ENCODE assay signal across 10 cellular contexts in the genomic region with DNA sequence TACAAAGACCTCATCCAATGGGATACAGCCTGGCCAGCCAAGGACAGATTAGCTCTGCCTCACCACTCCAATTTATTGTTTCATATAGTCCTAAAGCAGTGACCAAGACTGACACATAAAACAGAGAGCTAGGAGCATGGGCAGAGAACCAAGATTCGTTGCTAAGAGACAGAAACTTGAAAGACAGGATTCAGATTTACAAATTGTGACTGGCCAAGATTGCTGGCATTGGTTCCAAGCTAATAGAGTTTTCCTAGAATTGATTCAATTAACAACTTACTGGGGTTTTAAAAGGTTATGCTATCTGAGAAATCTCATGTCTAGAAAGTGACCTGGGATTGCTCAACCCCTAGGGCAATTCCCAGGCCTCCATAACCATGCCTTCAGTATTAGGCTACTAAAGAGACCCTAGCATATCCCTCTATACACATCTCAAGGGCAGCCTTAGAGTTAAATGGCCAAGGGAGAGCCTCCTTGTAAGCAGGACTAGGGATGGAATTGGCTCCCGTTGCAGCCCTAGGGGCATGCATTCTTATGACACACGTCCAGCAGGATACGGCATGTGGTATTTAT.
DNase-seq lines count a peak whose midpoint lies in the region; ATAC-seq and TF ChIP-seq lines count a peak whose summit lies in the region.
"Had no signal": no experiment of that assay in that cellular context is flagged by ENCODE, and none has a peak within 500 bp of the region (broad histone marks: within the 10 kb centered on the region; RNA-seq: fewer than 3 reads in every experiment).

No MANE protein-coding gene starts in this region.

- DNase-seq in COLO829 (ENCODE audit: low spot score): peak; percentile 36
- peak; percentile 69 for DNase-seq in NCI-H1105 (lab: John Stamatoyannopoulos, UW)
- DNase-seq in mammary epithelial cell: peak; percentile 73
- DNase-seq in mucosa of descending colon: peak in 1 of 3 donors; percentile 75
- no peak for DNase-seq in osteoblast (ENCODE audit: insufficient read length, low spot score, missing footprints)
- DNase-seq in sigmoid colon: no peak
- DNase-seq in immature natural killer cell: no peak
- DNase-seq: NCI-H2107, T-cell had no signal

- TF ChIP-seq EP300 in sigmoid colon (IDR thresholded peaks at IDR 0.05): no peak

- H2AFZ ChIP-seq in mammary epithelial cell (ENCODE audit: low read depth, low read length): peak overlapping the region; percentile 46
- H2AFZ ChIP-seq in osteoblast (ENCODE audit: low read length): no peak overlapping the region

- H3K4me1 ChIP-seq in mammary epithelial cell (ENCODE audit: insufficient read depth, low read length): peaks cover 22% of the 10 kb centered on the region
- peaks cover 7% of the 10 kb centered on the region for H3K4me1 ChIP-seq in mucosa of descending colon (ENCODE audit: low read depth)
- H3K4me1 ChIP-seq in osteoblast (ENCODE audit: insufficient read depth, low read length): no peaks in the 10 kb centered on the region
- peaks cover 0 to 8% (median 0%) of the 10 kb centered on the region in 4 donors for H3K4me1 ChIP-seq in sigmoid colon

- no peaks in the 10 kb centered on the region for H3K4me1 Mint-ChIP-seq in immature natural killer cell

- TF ChIP-seq CTCF in mammary epithelial cell (conservative IDR thresholded peaks at IDR 0.05 in 1 of 2, IDR thresholded peaks at IDR 0.05 in 1 of 2; ENCODE audit: extremely low read depth in 1 of 2, insufficient read depth in 1 of 2, low read depth in 1 of 2, low read length in 2 of 2) (no peak), mucosa of descending colon (IDR thresholded peaks at IDR 0.05) (no peak), osteoblast (IDR thresholded peaks at IDR 0.05; ENCODE audit: extremely low read depth, low read depth, low read length) (no peak), sigmoid colon (IDR thresholded peaks at IDR 0.05) (no peak)

- H3K79me2 ChIP-seq in mammary epithelial cell (ENCODE audit: insufficient read depth, low read length) (no peaks in the 10 kb centered on the region), osteoblast (ENCODE audit: insufficient read depth, low read length) (no peaks in the 10 kb centered on the region)

- no peak overlapping the region for H3K27ac Mint-ChIP-seq in immature natural killer cell
- H3K27ac Mint-ChIP-seq: T-cell had no signal

- BruUV-seq in mammary epithelial cell (replicated peaks; lab: Mats Ljungman, UMichigan): no TSS peak

- intact Hi-C loops in mammary epithelial cell (cut with micrococcal nuclease): loop anchor here (5.0 kb wide), 1 partner anchor 85 kb away; no protein-coding TSS in a partner anchor
- intact Hi-C loops in mucosa of descending colon (cut with DNase I, micrococcal nuclease): no loop called here
- intact Hi-C loops in sigmoid colon (cut with DNase I): no loop called here

- no peak overlapping the region for H3K4me3 Mint-ChIP-seq in immature natural killer cell
- H3K4me3 Mint-ChIP-seq: T-cell had no signal

- H4K20me1 ChIP-seq in mammary epithelial cell (ENCODE audit: insufficient read depth, low read length) (no peaks in the 10 kb centered on the region), osteoblast (ENCODE audit: insufficient read depth, low read length) (no peaks in the 10 kb centered on the region)

- no peaks in the 10 kb centered on the region for H3K36me3 ChIP-seq in mammary epithelial cell (ENCODE audit: insufficient read depth, low read length)
- no peaks in the 10 kb centered on the region for H3K36me3 ChIP-seq in mucosa of descending colon (ENCODE audit: low read depth)
- no peaks in the 10 kb centered on the region for H3K36me3 ChIP-seq in osteoblast (ENCODE audit: insufficient read depth, low read length)
- no peaks in the 10 kb centered on the region for H3K36me3 ChIP-seq in sigmoid colon

- H3K4me3 ChIP-seq in mammary epithelial cell (replicated peaks in 1 of 3; ENCODE audit: insufficient read depth in 1 of 3, low read depth in 2 of 3, low read length in 3 of 3) (no peak overlapping the region), mucosa of descending colon (no peak overlapping the region), osteoblast (ENCODE audit: insufficient read depth, low read length) (no peak overlapping the region), sigmoid colon (no peak overlapping the region)

- H3K9me3 ChIP-seq in mammary epithelial cell (replicated peaks; ENCODE audit: insufficient read depth, low read length) (no peaks in the 10 kb centered on the region), mucosa of descending colon (no peaks in the 10 kb centered on the region), osteoblast (ENCODE audit: low read depth, low read length) (no peaks in the 10 kb centered on the region), sigmoid colon (no peaks in the 10 kb centered on the region)

- TF ChIP-seq POLR2A in sigmoid colon (IDR thresholded peaks at IDR 0.05): no peak

- H3K27ac ChIP-seq in mammary epithelial cell (ENCODE audit: insufficient read depth, low read depth, low read length) (no peak overlapping the region), osteoblast (ENCODE audit: low read depth, low read length) (no peak overlapping the region), sigmoid colon (no peak overlapping the region)

- in situ Hi-C loops in mammary epithelial cell (cut with MboI; ENCODE audit: low sequenced_read_pairs in 2 of 2): no loop called here

- peaks cover 0 to 3% (median 0%) of the 10 kb centered on the region in 3 donors for H3K27me3 Mint-ChIP-seq in immature natural killer cell (ENCODE audit: low read depth in 3 of 3)
- H3K27me3 Mint-ChIP-seq: T-cell had no signal

- peak; percentile 89 for ATAC-seq in mucosa of descending colon
- ATAC-seq in HG03159 (IDR thresholded peaks at IDR 0.05; ENCODE audit: unreplicated experiment): no peak
- ATAC-seq: T-cell had no signal

- H3K36me3 Mint-ChIP-seq in immature natural killer cell: no peaks in the 10 kb centered on the region
- H3K36me3 Mint-ChIP-seq: T-cell had no signal

- 0% methylated on average over 4 of the region's 4 CpGs for WGBS in mammary epithelial cell (ENCODE audit: low coverage, missing lambda C conversion rate)
- 38 to 73% methylated on average over 4 of the region's 4 CpGs for WGBS in sigmoid colon, 2 donors

- H3K9me3 Mint-ChIP-seq in immature natural killer cell: no peaks in the 10 kb centered on the region

- H3K27me3 ChIP-seq in mammary epithelial cell (ENCODE audit: insufficient read depth, low read length): no peaks in the 10 kb centered on the region
- H3K27me3 ChIP-seq in osteoblast (ENCODE audit: insufficient read depth, low read length): peaks cover 11% of the 10 kb centered on the region
- H3K27me3 ChIP-seq in sigmoid colon: no peaks in the 10 kb centered on the region

- H3K4me2 ChIP-seq in mammary epithelial cell (ENCODE audit: insufficient read depth, low read depth, low read length) (peak overlapping the region; percentile 22), osteoblast (ENCODE audit: insufficient read depth, low read length) (no peak overlapping the region)

- dilution Hi-C loops in mammary epithelial cell (cut with HindIII; ENCODE audit: low sequenced_read_pairs): no loop called here

- H3K9ac ChIP-seq in mammary epithelial cell (ENCODE audit: insufficient read depth, low read length): no peak overlapping the region

- CTCF ChIA-PET in mammary epithelial cell (lab: Charles Lee; ENCODE audit: low non-redundant PET): interaction anchor here (0.6 kb wide), 1 partner anchor 166 kb away, joined by 3 read pairs; no protein-coding TSS in a partner anchor

Comparison
In these comparisons a context has a peak if more than half of its experiments do, and no peak if none do; other contexts are left out.
1. DNase-seq: peak in COLO829 (single experiment), NCI-H1105 (single experiment) and mammary epithelial cell (single experiment); none in osteoblast (single experiment), sigmoid colon (single experiment) and immature natural killer cell (0 of 3).